ENCODE assay signal across 1 cellular context in the genomic region with DNA sequence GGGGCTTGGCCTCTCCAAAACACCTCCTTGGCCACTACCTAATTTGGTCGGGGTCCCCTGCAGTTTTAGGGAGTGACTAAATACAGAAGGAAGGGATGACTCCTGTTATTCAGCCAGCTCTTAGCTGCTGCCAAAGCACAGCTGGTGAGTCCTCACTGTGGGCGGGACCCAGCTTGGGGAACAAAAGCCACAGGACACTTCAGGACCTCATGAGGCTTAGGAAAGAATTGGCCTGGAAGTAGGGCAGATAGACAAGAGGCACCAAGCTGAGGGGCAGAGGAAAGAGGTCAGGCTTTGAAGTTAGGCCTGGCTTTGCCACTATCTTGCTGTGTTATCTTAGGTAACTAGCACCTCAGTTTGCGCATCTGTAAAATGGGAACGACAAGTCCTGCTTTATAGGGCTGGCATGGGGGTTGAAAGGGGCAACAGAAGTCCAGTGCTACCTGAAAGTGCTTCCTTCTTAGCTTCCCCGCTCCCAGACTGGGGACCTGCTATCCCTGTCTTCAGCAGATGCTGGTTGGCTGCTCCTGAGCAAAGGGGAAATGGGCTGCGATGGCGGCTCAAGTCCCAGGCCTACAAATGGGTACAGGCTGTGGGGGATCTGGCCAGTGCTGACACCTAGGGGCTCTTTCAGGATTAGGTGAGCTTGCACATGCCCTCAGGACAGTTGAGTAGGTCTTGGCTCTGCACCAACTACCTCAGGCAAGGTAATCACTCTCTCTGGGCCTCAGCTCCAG.
TF ChIP-seq lines count a peak whose summit lies in the region.

No MANE protein-coding gene starts in this region.

TF ChIP-seq in K562, 482 proteins besides CTCF, POLR2A, EP300 and RAD21 (continued from another document):
- TF ChIP-seq CC2D1A (IDR thresholded peaks at IDR 0.05) (peak; percentile 33; the same call in 1 of the 2 replicates), KDM5B (IDR thresholded peaks at IDR 0.05; ENCODE audit: insufficient replicate concordance, low read depth, low read length) (no peak), PYGO2 (tag; IDR thresholded peaks at IDR 0.05) (no peak), ILK (tag; IDR thresholded peaks at IDR 0.05; ENCODE audit: borderline replicate concordance, low read depth) (no peak), PRMT5 (CRISPR knock-in tag; IDR thresholded peaks at IDR 0.05) (no peak), ZNF436 (CRISPR knock-in tag; IDR thresholded peaks at IDR 0.05) (no peak), ZNF717 (CRISPR knock-in tag; IDR thresholded peaks at IDR 0.05) (no peak), SNIP1 (IDR thresholded peaks at IDR 0.05; ENCODE audit: low read depth) (no peak), SMARCA5 (IDR thresholded peaks at IDR 0.05) (peak; percentile 98), FOXK1 (CRISPR knock-in tag; IDR thresholded peaks at IDR 0.05; ENCODE audit: borderline replicate concordance) (0 out of 2 replicates have a peak, but pooled peaks have one; percentile 38), MIER1 (IDR thresholded peaks at IDR 0.05; ENCODE audit: low read depth) (no peak; the same call in 1 of the 2 replicates), KLF1 (tag; IDR thresholded peaks at IDR 0.05) (no peak), SP1 (CRISPR knock-in tag; IDR thresholded peaks at IDR 0.05) (0 out of 2 replicates have a peak, but pooled peaks have one; percentile 26), PHF20 (IDR thresholded peaks at IDR 0.05; ENCODE audit: partially characterized antibody) (peak; percentile 79), CBX3 (IDR thresholded peaks at IDR 0.05; ENCODE audit: borderline replicate concordance in 1 of 2, low read length in 2 of 2) (peak in 1 of 2 experiments; percentile 88; a peak in 2 of 3 replicates), NFIC (IDR thresholded peaks at IDR 0.05) (peak; percentile 21; the same call in 1 of the 2 replicates), THRAP3 (IDR thresholded peaks at IDR 0.05; ENCODE audit: borderline replicate concordance) (no peak), BRF1 (IDR thresholded peaks at IDR 0.05; ENCODE audit: borderline replicate concordance, extremely low read depth, insufficient read length) (no peak), CAMTA2 (CRISPR knock-in tag; conservative IDR thresholded peaks at IDR 0.05) (no peak), BRD9 (IDR thresholded peaks at IDR 0.05; ENCODE audit: low read depth, partially characterized antibody) (peak; percentile 35), POLR3A (IDR thresholded peaks at IDR 0.05; ENCODE audit: borderline replicate concordance, extremely low read depth, insufficient read depth, insufficient read length) (no peak), CHD4 (IDR thresholded peaks at IDR 0.05; ENCODE audit: insufficient read depth, insufficient replicate concordance, low read depth, low read length, poor library complexity, severe bottlenecking) (peak; percentile 96), HEY1 (CRISPR knock-in tag; IDR thresholded peaks at IDR 0.05; ENCODE audit: borderline replicate concordance) (no peak), RBM25 (IDR thresholded peaks at IDR 0.05; ENCODE audit: low read depth, low read length, severe bottlenecking) (peak; percentile 98), HCFC1 (IDR thresholded peaks at IDR 0.05; ENCODE audit: low read depth, low read length) (no peak), ZC3H4 (CRISPR knock-in tag; IDR thresholded peaks at IDR 0.05; ENCODE audit: borderline replicate concordance) (no peak), NCOA1 (IDR thresholded peaks at IDR 0.05; ENCODE audit: low read depth) (no peak), RAD51 (IDR thresholded peaks at IDR 0.05; ENCODE audit: borderline replicate concordance, low read depth) (no peak), CBX1 (IDR thresholded peaks at IDR 0.05; ENCODE audit: low read depth) (peak; percentile 95; the same call in 1 of the 2 replicates), ESRRA (IDR thresholded peaks at IDR 0.05; ENCODE audit: borderline replicate concordance, low read depth) (0 out of 2 replicates have a peak, but pooled peaks have one; percentile 38), BACH1 (tag; IDR thresholded peaks at IDR 0.05) (no peak), NCOA4 (IDR thresholded peaks at IDR 0.05; ENCODE audit: partially characterized antibody) (peak; percentile 10), JUN (IDR thresholded peaks at IDR 0.05; ENCODE audit: borderline replicate concordance, low read depth, low read length) (no peak), JUN (CRISPR knock-in tag; IDR thresholded peaks at IDR 0.05; ENCODE audit: borderline replicate concordance) (no peak), JUNB (CRISPR knock-in tag; conservative IDR thresholded peaks at IDR 0.05) (no peak), CEBPG (CRISPR knock-in tag; IDR thresholded peaks at IDR 0.05) (no peak), CEBPG (tag; conservative IDR thresholded peaks at IDR 0.05 in 1 of 2, IDR thresholded peaks at IDR 0.05 in 1 of 2) (no peak), HDAC2 (IDR thresholded peaks at IDR 0.05) (peak; percentile 96), MECOM (CRISPR knock-in tag; IDR thresholded peaks at IDR 0.05) (no peak), SPI1 (IDR thresholded peaks at IDR 0.05; ENCODE audit: borderline replicate concordance, low read depth, low read length) (0 out of 2 replicates have a peak, but pooled peaks have one; percentile 13), KDM4B (IDR thresholded peaks at IDR 0.05; ENCODE audit: borderline replicate concordance in 2 of 2, low read depth in 1 of 2) (no peak), RCOR1 (IDR thresholded peaks at IDR 0.05; ENCODE audit: borderline replicate concordance in 1 of 2, low read depth in 2 of 2, low read length in 2 of 2) (peak; percentile 55 to 96; a peak in 3 of 4 replicates), NR2C2 (CRISPR knock-in tag; IDR thresholded peaks at IDR 0.05) (peak; percentile 18; the same call in 1 of the 2 replicates), NR2C2 (tag; IDR thresholded peaks at IDR 0.05) (no peak), MAFF (IDR thresholded peaks at IDR 0.05; ENCODE audit: low read length) (no peak)
- TF ChIP-seq, protein P1, sequence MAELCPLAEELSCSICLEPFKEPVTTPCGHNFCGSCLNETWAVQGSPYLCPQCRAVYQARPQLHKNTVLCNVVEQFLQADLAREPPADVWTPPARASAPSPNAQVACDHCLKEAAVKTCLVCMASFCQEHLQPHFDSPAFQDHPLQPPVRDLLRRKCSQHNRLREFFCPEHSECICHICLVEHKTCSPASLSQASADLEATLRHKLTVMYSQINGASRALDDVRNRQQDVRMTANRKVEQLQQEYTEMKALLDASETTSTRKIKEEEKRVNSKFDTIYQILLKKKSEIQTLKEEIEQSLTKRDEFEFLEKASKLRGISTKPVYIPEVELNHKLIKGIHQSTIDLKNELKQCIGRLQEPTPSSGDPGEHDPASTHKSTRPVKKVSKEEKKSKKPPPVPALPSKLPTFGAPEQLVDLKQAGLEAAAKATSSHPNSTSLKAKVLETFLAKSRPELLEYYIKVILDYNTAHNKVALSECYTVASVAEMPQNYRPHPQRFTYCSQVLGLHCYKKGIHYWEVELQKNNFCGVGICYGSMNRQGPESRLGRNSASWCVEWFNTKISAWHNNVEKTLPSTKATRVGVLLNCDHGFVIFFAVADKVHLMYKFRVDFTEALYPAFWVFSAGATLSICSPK (IDR thresholded peaks at IDR 0.05; ENCODE audit: borderline replicate concordance) = no peak
- TF ChIP-seq, protein P2, sequence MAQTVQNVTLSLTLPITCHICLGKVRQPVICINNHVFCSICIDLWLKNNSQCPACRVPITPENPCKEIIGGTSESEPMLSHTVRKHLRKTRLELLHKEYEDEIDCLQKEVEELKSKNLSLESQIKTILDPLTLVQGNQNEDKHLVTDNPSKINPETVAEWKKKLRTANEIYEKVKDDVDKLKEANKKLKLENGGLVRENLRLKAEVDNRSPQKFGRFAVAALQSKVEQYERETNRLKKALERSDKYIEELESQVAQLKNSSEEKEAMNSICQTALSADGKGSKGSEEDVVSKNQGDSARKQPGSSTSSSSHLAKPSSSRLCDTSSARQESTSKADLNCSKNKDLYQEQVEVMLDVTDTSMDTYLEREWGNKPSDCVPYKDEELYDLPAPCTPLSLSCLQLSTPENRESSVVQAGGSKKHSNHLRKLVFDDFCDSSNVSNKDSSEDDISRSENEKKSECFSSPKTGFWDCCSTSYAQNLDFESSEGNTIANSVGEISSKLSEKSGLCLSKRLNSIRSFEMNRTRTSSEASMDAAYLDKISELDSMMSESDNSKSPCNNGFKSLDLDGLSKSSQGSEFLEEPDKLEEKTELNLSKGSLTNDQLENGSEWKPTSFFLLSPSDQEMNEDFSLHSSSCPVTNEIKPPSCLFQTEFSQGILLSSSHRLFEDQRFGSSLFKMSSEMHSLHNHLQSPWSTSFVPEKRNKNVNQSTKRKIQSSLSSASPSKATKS (CRISPR knock-in tag; IDR thresholded peaks at IDR 0.05) = no peak
- TF ChIP-seq, protein P3, sequence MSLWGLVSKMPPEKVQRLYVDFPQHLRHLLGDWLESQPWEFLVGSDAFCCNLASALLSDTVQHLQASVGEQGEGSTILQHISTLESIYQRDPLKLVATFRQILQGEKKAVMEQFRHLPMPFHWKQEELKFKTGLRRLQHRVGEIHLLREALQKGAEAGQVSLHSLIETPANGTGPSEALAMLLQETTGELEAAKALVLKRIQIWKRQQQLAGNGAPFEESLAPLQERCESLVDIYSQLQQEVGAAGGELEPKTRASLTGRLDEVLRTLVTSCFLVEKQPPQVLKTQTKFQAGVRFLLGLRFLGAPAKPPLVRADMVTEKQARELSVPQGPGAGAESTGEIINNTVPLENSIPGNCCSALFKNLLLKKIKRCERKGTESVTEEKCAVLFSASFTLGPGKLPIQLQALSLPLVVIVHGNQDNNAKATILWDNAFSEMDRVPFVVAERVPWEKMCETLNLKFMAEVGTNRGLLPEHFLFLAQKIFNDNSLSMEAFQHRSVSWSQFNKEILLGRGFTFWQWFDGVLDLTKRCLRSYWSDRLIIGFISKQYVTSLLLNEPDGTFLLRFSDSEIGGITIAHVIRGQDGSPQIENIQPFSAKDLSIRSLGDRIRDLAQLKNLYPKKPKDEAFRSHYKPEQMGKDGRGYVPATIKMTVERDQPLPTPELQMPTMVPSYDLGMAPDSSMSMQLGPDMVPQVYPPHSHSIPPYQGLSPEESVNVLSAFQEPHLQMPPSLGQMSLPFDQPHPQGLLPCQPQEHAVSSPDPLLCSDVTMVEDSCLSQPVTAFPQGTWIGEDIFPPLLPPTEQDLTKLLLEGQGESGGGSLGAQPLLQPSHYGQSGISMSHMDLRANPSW (CRISPR knock-in tag; IDR thresholded peaks at IDR 0.05) = peak; percentile 90; the same call in 1 of the 2 replicates
- TF ChIP-seq, protein P4, sequence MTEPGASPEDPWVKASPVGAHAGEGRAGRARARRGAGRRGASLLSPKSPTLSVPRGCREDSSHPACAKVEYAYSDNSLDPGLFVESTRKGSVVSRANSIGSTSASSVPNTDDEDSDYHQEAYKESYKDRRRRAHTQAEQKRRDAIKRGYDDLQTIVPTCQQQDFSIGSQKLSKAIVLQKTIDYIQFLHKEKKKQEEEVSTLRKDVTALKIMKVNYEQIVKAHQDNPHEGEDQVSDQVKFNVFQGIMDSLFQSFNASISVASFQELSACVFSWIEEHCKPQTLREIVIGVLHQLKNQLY (CRISPR knock-in tag; conservative IDR thresholded peaks at IDR 0.05) = no peak
- TF ChIP-seq, protein P5, sequence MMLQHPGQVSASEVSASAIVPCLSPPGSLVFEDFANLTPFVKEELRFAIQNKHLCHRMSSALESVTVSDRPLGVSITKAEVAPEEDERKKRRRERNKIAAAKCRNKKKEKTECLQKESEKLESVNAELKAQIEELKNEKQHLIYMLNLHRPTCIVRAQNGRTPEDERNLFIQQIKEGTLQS (IDR thresholded peaks at IDR 0.05) = no peak
- TF ChIP-seq, protein P5 (CRISPR knock-in tag; conservative IDR thresholded peaks at IDR 0.05) = peak; percentile 38; the same call in 1 of the 2 replicates
- TF ChIP-seq, protein P6, sequence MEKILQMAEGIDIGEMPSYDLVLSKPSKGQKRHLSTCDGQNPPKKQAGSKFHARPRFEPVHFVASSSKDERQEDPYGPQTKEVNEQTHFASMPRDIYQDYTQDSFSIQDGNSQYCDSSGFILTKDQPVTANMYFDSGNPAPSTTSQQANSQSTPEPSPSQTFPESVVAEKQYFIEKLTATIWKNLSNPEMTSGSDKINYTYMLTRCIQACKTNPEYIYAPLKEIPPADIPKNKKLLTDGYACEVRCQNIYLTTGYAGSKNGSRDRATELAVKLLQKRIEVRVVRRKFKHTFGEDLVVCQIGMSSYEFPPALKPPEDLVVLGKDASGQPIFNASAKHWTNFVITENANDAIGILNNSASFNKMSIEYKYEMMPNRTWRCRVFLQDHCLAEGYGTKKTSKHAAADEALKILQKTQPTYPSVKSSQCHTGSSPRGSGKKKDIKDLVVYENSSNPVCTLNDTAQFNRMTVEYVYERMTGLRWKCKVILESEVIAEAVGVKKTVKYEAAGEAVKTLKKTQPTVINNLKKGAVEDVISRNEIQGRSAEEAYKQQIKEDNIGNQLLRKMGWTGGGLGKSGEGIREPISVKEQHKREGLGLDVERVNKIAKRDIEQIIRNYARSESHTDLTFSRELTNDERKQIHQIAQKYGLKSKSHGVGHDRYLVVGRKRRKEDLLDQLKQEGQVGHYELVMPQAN (IDR thresholded peaks at IDR 0.05; ENCODE audit: borderline replicate concordance) = 0 out of 2 replicates have a peak, but pooled peaks have one; percentile 23
- TF ChIP-seq, protein P7, sequence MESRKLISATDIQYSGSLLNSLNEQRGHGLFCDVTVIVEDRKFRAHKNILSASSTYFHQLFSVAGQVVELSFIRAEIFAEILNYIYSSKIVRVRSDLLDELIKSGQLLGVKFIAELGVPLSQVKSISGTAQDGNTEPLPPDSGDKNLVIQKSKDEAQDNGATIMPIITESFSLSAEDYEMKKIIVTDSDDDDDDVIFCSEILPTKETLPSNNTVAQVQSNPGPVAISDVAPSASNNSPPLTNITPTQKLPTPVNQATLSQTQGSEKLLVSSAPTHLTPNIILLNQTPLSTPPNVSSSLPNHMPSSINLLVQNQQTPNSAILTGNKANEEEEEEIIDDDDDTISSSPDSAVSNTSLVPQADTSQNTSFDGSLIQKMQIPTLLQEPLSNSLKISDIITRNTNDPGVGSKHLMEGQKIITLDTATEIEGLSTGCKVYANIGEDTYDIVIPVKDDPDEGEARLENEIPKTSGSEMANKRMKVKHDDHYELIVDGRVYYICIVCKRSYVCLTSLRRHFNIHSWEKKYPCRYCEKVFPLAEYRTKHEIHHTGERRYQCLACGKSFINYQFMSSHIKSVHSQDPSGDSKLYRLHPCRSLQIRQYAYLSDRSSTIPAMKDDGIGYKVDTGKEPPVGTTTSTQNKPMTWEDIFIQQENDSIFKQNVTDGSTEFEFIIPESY (CRISPR knock-in tag; IDR thresholded peaks at IDR 0.05) = peak; percentile 74; the same call in 1 of the 2 replicates
- TF ChIP-seq, protein P8, sequence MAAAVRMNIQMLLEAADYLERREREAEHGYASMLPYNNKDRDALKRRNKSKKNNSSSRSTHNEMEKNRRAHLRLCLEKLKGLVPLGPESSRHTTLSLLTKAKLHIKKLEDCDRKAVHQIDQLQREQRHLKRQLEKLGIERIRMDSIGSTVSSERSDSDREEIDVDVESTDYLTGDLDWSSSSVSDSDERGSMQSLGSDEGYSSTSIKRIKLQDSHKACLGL (CRISPR knock-in tag; IDR thresholded peaks at IDR 0.05; ENCODE audit: borderline replicate concordance, poor library complexity, severe bottlenecking) = no peak
